ENCODE assay signal across 8 cellular contexts in the genomic region with DNA sequence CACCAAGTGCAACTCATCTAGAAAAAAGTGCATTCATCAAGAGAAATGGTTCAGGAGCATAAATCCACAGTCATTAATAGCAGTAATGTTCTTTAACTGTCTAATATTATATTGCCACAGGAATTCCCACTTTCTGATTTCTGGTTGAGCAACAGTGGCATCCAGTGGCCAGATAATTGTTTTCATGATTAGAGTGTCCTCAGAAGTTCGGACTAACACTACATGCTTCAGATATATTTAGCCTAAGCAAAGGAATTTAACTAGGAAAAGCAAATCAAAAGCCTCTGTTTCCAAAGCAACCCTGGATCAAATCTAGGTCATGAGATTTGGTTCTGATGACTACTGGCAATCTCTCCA. TPM values are rescaled to one million over a fixed set of nuclear protein-coding genes. Genes with fewer than 3 reads are reported as not detected.
DNase-seq lines count a peak whose midpoint lies in the region; ATAC-seq and TF ChIP-seq lines count a peak whose summit lies in the region.

No MANE protein-coding gene starts in this region.

- ATAC-seq in activated T-cell treated with anti-CD3 and anti-CD28 coated beads, Interleukin-2, amount 50 U/mL, for 4 hours: no peak
- no peak for ATAC-seq in GM18909 (IDR thresholded peaks at IDR 0.05; ENCODE audit: poor library complexity, unreplicated experiment)

- no peak overlapping the region for H3K27ac Mint-ChIP-seq in chondrocyte (ENCODE audit: unreplicated experiment)
- H3K27ac Mint-ChIP-seq in activated naive CD8-positive, alpha-beta T cell treated with anti-CD3 and anti-CD28 coated beads for 36 hours: no peak overlapping the region

- no CpG with 5 or more reads among the region's 1 CpG for WGBS in mesodermal cell (ENCODE audit: insufficient coverage in 2 of 2), 2 experiments

- no peaks in the 10 kb centered on the region for H3K27me3 Mint-ChIP-seq in chondrocyte (ENCODE audit: low read depth)
- no peaks in the 10 kb centered on the region for H3K27me3 Mint-ChIP-seq in activated naive CD8-positive, alpha-beta T cell treated with anti-CD3 and anti-CD28 coated beads for 36 hours
- no peaks in the 10 kb centered on the region for H3K27me3 Mint-ChIP-seq in activated T-cell treated with anti-CD3 and anti-CD28 coated beads, Interleukin-2, amount 50 U/mL, for 4 hours (ENCODE audit: low read depth)

- H3K4me3 Mint-ChIP-seq in chondrocyte (ENCODE audit: unreplicated experiment): no peak overlapping the region
- H3K4me3 Mint-ChIP-seq in activated naive CD8-positive, alpha-beta T cell treated with anti-CD3 and anti-CD28 coated beads for 36 hours: no peak overlapping the region
- H3K4me3 Mint-ChIP-seq in activated T-cell treated with anti-CD3 and anti-CD28 coated beads, Interleukin-2, amount 50 U/mL, for 4 hours: no peak overlapping the region

- H3K4me1 Mint-ChIP-seq in chondrocyte (ENCODE audit: low read depth): peaks cover 7% of the 10 kb centered on the region
- no peaks in the 10 kb centered on the region for H3K4me1 Mint-ChIP-seq in activated naive CD8-positive, alpha-beta T cell treated with anti-CD3 and anti-CD28 coated beads for 36 hours
- no peaks in the 10 kb centered on the region for H3K4me1 Mint-ChIP-seq in activated T-cell treated with anti-CD3 and anti-CD28 coated beads, Interleukin-2, amount 50 U/mL, for 4 hours (ENCODE audit: low read depth)

- no peak overlapping the region for H3K4me3 ChIP-seq in mesodermal cell (ENCODE audit: extremely low read depth, insufficient read depth, low read length, poor library complexity, severe bottlenecking)

- TF ChIP-seq CTCF in C4-2B (conservative IDR thresholded peaks at IDR 0.05): peak; percentile 64
- TF ChIP-seq CTCF in LNCAP (IDR thresholded peaks at IDR 0.05): peak; percentile 62; the same call in 1 of the 2 replicates
- TF ChIP-seq CTCF in chondrocyte (IDR thresholded peaks at IDR 0.05): peak; percentile 88

- no peak overlapping the region for H3K27ac ChIP-seq in C4-2B
- H3K27ac ChIP-seq in mesodermal cell (ENCODE audit: low read depth, low read length, severe bottlenecking): peak overlapping the region; percentile 11

- H3K36me3 ChIP-seq in mesodermal cell (ENCODE audit: control insufficient read depth, insufficient read depth, low read length): no peaks in the 10 kb centered on the region

- H3K9me3 Mint-ChIP-seq in chondrocyte (ENCODE audit: low read depth): no peaks in the 10 kb centered on the region
- no peaks in the 10 kb centered on the region for H3K9me3 Mint-ChIP-seq in activated naive CD8-positive, alpha-beta T cell treated with anti-CD3 and anti-CD28 coated beads for 36 hours
- no peaks in the 10 kb centered on the region for H3K9me3 Mint-ChIP-seq in activated T-cell treated with anti-CD3 and anti-CD28 coated beads, Interleukin-2, amount 50 U/mL, for 4 hours

- DNase-seq in chondrocyte (ENCODE audit: low spot score): no peak
- no peak for DNase-seq in NCI-H510A treated with DMSO at 0.1 percent for 48 hours (lab: John Stamatoyannopoulos, UW)
- no peak for DNase-seq in activated naive CD8-positive, alpha-beta T cell treated with anti-CD3 and anti-CD28 coated beads for 36 hours
- DNase-seq in activated T-cell treated with anti-CD3 and anti-CD28 coated beads, Interleukin-2, amount 50 U/mL, for 4 hours: no peak

- H3K4me1 ChIP-seq in mesodermal cell (ENCODE audit: control insufficient read depth, insufficient read depth, low read length, poor library complexity, severe bottlenecking): peaks cover 4% of the 10 kb centered on the region

- no peaks in the 10 kb centered on the region for H3K36me3 Mint-ChIP-seq in chondrocyte (ENCODE audit: low read depth)
- no peaks in the 10 kb centered on the region for H3K36me3 Mint-ChIP-seq in activated naive CD8-positive, alpha-beta T cell treated with anti-CD3 and anti-CD28 coated beads for 36 hours
- no peaks in the 10 kb centered on the region for H3K36me3 Mint-ChIP-seq in activated T-cell treated with anti-CD3 and anti-CD28 coated beads, Interleukin-2, amount 50 U/mL, for 4 hours (ENCODE audit: insufficient read depth)

- no peaks in the 10 kb centered on the region for H3K9me3 ChIP-seq in mesodermal cell (ENCODE audit: control insufficient read depth, low read length)

RNA-seq across cellular contexts. Expression of a gene that starts 9.8 kb away (rescaled TPM):
- total RNA-seq in chondrocyte: 0.77 to 4.1 TPM (median 1.3 TPM) in 3 replicates
- 1.1 TPM for polyA plus RNA-seq in mesodermal cell (2013, experiment 1 of 2)
- polyA plus RNA-seq in mesodermal cell (2013, experiment 2 of 2): 0.91 TPM
- not detected for total RNA-seq in activated naive CD8-positive, alpha-beta T cell treated with anti-CD3 and anti-CD28 coated beads for 36 hours
- not detected for total RNA-seq in activated T-cell treated with anti-CD3 and anti-CD28 coated beads, Interleukin-2, amount 50 U/mL, for 4 hours
